8 cellular contexts compared by ENCODE assay signal in the genomic region with DNA sequence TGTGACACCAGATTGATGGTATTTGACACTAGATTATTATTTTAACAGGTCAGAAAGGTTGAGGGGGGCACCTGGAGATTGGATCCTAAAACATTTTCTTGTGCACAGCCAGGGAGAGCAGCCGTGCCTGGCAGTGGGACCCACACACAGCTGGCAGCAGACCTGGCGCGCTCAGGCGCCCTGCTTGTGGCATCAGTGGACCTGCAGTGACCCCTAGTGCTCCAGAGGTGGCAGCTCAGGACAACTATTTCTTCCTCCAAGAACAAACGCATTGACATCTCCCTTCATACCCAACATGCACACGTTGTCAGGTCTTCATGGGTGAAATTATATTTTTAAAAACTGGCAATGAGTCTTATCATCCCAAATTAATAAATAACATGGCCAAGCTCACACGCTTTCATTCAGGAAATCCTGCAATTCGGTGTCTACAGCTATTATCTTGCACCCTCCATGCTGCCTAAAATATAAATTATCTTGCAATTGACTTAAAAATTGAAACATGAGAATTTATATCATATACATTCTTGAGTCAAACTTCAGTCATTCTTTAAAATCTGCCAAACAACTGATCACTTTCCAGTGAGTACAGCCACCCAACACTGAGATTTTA. TPM values are rescaled to one million over a fixed set of nuclear protein-coding genes. Genes with fewer than 3 reads are reported as not detected.
DNase-seq lines count a peak whose midpoint lies in the region; ATAC-seq and TF ChIP-seq lines count a peak whose summit lies in the region.

No MANE protein-coding gene starts in this region.

- intact Hi-C loops in colonic mucosa (cut with DNase I), result loop anchor here (5.0 kb wide), 1 partner anchor 1129 kb away; no protein-coding TSS in a partner anchor

- H3K9me3 ChIP-seq in colonic mucosa, result no peaks in the 10 kb centered on the region

- peak; percentile 83 for ATAC-seq in GM18868 (IDR thresholded peaks at IDR 0.05; ENCODE audit: unreplicated experiment)
- peak; percentile 90 for ATAC-seq in HG03432 (IDR thresholded peaks at IDR 0.05; ENCODE audit: unreplicated experiment)
- no peak for ATAC-seq in memory B cell (ENCODE audit: low read depth)
- no peak for ATAC-seq in GM21619 (IDR thresholded peaks at IDR 0.05; ENCODE audit: unreplicated experiment)

- H3K27me3 ChIP-seq in colonic mucosa, result no peaks in the 10 kb centered on the region

- DNase-seq in COR-L47 (lab: John Stamatoyannopoulos, UW) (peak; percentile 60), NCI-H82 (lab: John Stamatoyannopoulos, UW) (peak; percentile 77), colonic mucosa (peak; percentile 30), memory B cell (ENCODE audit: low spot score in 2 of 2) (peak; percentile 13 to 26), GF-D8 (lab: John Stamatoyannopoulos, UW) (no peak)

- peak; percentile 72 for TF ChIP-seq CTCF in colonic mucosa (IDR thresholded peaks at IDR 0.05)

- no peaks in the 10 kb centered on the region for H3K36me3 Mint-ChIP-seq in memory B cell

- peaks cover 4% of the 10 kb centered on the region for H3K27me3 Mint-ChIP-seq in memory B cell

- no peak overlapping the region for H3K9ac ChIP-seq in colonic mucosa (ENCODE audit: low read depth in 2 of 2, low read length in 2 of 2)

- H3K4me3 ChIP-seq in colonic mucosa, result no peak overlapping the region

- no peaks in the 10 kb centered on the region for H3K9me3 Mint-ChIP-seq in memory B cell

- no peak overlapping the region for H3K4me3 Mint-ChIP-seq in memory B cell

- H3K4me1 Mint-ChIP-seq in memory B cell, result no peaks in the 10 kb centered on the region

- no peak overlapping the region for H3K27ac ChIP-seq in colonic mucosa

- H3K27ac Mint-ChIP-seq in memory B cell, result no peak overlapping the region

- no peaks in the 10 kb centered on the region for H3K4me1 ChIP-seq in colonic mucosa

- H3K36me3 ChIP-seq in colonic mucosa, result no peaks in the 10 kb centered on the region

RNA-seq across cellular contexts. Expression of gene TMEM132D, which starts 7.7 kb away (rescaled TPM):
- total RNA-seq in colonic mucosa, result under 1 TPM; 0.17 to 0.32 TPM

Comparison
In these comparisons a context has a peak if more than half of its experiments do, and no peak if none do; other contexts are left out.
1. ATAC-seq: peak in GM18868 (single experiment) and HG03432 (single experiment); none in memory B cell (single experiment) and GM21619 (single experiment).